In the genomic region with DNA sequence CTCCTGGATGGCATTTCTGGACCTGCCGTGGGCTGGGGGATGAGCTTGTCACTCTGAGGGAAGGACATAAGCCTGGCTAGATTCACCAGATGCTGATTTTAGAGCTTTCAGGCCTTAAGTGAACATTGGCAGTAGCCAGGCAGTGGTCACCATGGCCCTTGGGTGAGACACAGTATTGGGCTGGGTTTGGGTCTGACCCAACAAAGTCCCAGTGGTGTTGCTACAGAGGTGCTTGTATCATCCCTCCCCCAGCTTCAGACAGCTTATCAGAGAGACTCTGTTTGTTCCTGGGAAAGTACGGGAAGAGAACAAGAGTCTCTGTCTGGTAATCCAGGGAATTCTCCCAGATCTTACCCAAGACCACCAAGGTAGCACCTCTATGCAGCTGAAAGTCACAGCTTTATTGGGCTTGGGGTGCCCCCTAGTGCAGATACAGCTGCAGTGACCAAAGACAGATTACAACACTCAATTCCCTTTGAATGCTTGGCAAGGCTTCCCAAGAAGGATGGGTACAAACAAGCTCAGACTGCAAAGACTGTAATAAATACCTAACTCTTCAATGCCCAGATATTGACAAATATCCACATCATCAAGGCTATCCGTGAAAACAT, we compare ENCODE assay signal across 1 cellular context.
TF ChIP-seq lines count a peak whose summit lies in the region.

No MANE protein-coding gene starts in this region.

TF ChIP-seq in GM12878, 131 proteins besides CTCF, POLR2A, EP300 and RAD21 (continued from another document):
- TF ChIP-seq, protein P1, sequence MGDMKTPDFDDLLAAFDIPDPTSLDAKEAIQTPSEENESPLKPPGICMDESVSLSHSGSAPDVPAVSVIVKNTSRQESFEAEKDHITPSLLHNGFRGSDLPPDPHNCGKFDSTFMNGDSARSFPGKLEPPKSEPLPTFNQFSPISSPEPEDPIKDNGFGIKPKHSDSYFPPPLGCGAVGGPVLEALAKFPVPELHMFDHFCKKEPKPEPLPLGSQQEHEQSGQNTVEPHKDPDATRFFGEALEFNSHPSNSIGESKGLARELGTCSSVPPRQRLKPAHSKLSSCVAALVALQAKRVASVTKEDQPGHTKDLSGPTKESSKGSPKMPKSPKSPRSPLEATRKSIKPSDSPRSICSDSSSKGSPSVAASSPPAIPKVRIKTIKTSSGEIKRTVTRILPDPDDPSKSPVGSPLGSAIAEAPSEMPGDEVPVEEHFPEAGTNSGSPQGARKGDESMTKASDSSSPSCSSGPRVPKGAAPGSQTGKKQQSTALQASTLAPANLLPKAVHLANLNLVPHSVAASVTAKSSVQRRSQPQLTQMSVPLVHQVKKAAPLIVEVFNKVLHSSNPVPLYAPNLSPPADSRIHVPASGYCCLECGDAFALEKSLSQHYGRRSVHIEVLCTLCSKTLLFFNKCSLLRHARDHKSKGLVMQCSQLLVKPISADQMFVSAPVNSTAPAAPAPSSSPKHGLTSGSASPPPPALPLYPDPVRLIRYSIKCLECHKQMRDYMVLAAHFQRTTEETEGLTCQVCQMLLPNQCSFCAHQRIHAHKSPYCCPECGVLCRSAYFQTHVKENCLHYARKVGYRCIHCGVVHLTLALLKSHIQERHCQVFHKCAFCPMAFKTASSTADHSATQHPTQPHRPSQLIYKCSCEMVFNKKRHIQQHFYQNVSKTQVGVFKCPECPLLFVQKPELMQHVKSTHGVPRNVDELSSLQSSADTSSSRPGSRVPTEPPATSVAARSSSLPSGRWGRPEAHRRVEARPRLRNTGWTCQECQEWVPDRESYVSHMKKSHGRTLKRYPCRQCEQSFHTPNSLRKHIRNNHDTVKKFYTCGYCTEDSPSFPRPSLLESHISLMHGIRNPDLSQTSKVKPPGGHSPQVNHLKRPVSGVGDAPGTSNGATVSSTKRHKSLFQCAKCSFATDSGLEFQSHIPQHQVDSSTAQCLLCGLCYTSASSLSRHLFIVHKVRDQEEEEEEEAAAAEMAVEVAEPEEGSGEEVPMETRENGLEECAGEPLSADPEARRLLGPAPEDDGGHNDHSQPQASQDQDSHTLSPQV (IDR thresholded peaks at IDR 0.05), result no peak
- TF ChIP-seq POU2F2 (IDR thresholded peaks at IDR 0.05; ENCODE audit: borderline replicate concordance, low read depth, low read length), result 0 out of 3 replicates have a peak, but pooled peaks have one; percentile 22
